In genomic region chr22:39174498-39175120, GRCh38 we compare ENCODE assay signal across 8 cellular contexts. TPM values are rescaled to one million over a fixed set of nuclear protein-coding genes. Genes with fewer than 3 reads are reported as not detected.
DNase-seq lines count a peak whose midpoint lies in the region; ATAC-seq and TF ChIP-seq lines count a peak whose summit lies in the region.

No MANE protein-coding gene starts in this region.

- H3K4me3 ChIP-seq in OCI-LY7 (ENCODE audit: low read depth, low read length, poor library complexity, severe bottlenecking) (no peak overlapping the region), foreskin fibroblast (ENCODE audit: low read depth in 1 of 2, low read length in 2 of 2) (no peak overlapping the region), neuron (ENCODE audit: low read length) (peak overlapping the region; percentile 5), thoracic aorta (peak overlapping the region; percentile 56)

- no peaks in the 10 kb centered on the region for H4K20me1 ChIP-seq in OCI-LY7 (ENCODE audit: insufficient read depth, low read length)

- H3K4me1 ChIP-seq in OCI-LY7 (ENCODE audit: insufficient read depth, low read length, poor library complexity, severe bottlenecking): peaks cover 58% of the 10 kb centered on the region
- H3K4me1 ChIP-seq in neuron (ENCODE audit: insufficient read depth, low read length): peaks cover 45% of the 10 kb centered on the region
- H3K4me1 ChIP-seq in thoracic aorta (ENCODE audit: control insufficient read depth in 1 of 2, low read depth in 2 of 2): peaks cover 31 to 38% of the 10 kb centered on the region in 2 donors

- DNase-seq in ELR (ENCODE audit: low read depth): peak; percentile 99
- DNase-seq in OCI-LY7 (ENCODE audit: low spot score): peak; percentile 78
- peak; percentile 54 for DNase-seq in activated gamma-delta T cell (lab: John Stamatoyannopoulos, UW)
- DNase-seq in foreskin fibroblast: peak; percentile 89 to 91
- DNase-seq in thoracic aorta (ENCODE audit: low spot score): peak; percentile 50
- DNase-seq in SKM-1 (lab: John Stamatoyannopoulos, UW; ENCODE audit: unreplicated experiment): no peak

- no peaks in the 10 kb centered on the region for H3K9me2 ChIP-seq in OCI-LY7 (ENCODE audit: insufficient read depth, low read length)

- peak overlapping the region; percentile 46 for H3K4me2 ChIP-seq in OCI-LY7 (ENCODE audit: low read length)

- H3K27ac ChIP-seq in OCI-LY7 (ENCODE audit: low read depth, low read length, poor library complexity, severe bottlenecking): peak overlapping the region; percentile 48
- peak overlapping the region in 1 of 2 donors; percentile 72 for H3K27ac ChIP-seq in thoracic aorta

- H2AFZ ChIP-seq in OCI-LY7 (ENCODE audit: low read length): peak overlapping the region; percentile 67
- peak overlapping the region; percentile 24 for H2AFZ ChIP-seq in neuron (ENCODE audit: low read depth, low read length)

- H3K9me3 ChIP-seq in OCI-LY7 (ENCODE audit: low read length) (no peaks in the 10 kb centered on the region), neuron (ENCODE audit: low read length) (no peaks in the 10 kb centered on the region), thoracic aorta (no peaks in the 10 kb centered on the region)

- no TSS peak for BruUV-seq in OCI-LY7 (replicated peaks; lab: Mats Ljungman, UMichigan)

- intact Hi-C loops in OCI-LY7 (cut with micrococcal nuclease; ENCODE audit: unreplicated experiment): no loop called here

- no peaks in the 10 kb centered on the region for H3K79me2 ChIP-seq in OCI-LY7 (ENCODE audit: insufficient read depth, low read depth, low read length)

- CTCF ChIA-PET in OCI-LY7 (lab: Charles Lee; ENCODE audit: unreplicated experiment): no interaction called here

- POLR2A ChIA-PET in OCI-LY7 (lab: Charles Lee): no interaction called here

- ATAC-seq in thoracic aorta (ENCODE audit: insufficient number of reproducible peaks, low FRiP score, low read depth) (peak; percentile 24), HG02885 (IDR thresholded peaks at IDR 0.05; ENCODE audit: poor library complexity, unreplicated experiment) (no peak)

- H3K36me3 ChIP-seq in OCI-LY7 (ENCODE audit: insufficient read depth, low read length): no peaks in the 10 kb centered on the region
- no peaks in the 10 kb centered on the region for H3K36me3 ChIP-seq in neuron (ENCODE audit: insufficient read depth, low read length)
- H3K36me3 ChIP-seq in thoracic aorta: no peaks in the 10 kb centered on the region

- H3K27me3 ChIP-seq in neuron (ENCODE audit: insufficient read depth, low read length): no peaks in the 10 kb centered on the region
- no peaks in the 10 kb centered on the region for H3K27me3 ChIP-seq in thoracic aorta (replicated peaks; ENCODE audit: insufficient read depth)

- TF ChIP-seq CTCF in OCI-LY7 (conservative IDR thresholded peaks at IDR 0.05; ENCODE audit: low read length): no peak
- no peak for TF ChIP-seq CTCF in foreskin fibroblast (IDR thresholded peaks at IDR 0.05; ENCODE audit: low read depth, low read length)
- TF ChIP-seq CTCF in thoracic aorta (IDR thresholded peaks at IDR 0.05): no peak

RNA-seq across cellular contexts. Expression of gene CBX7, which starts 22.1 kb away (rescaled TPM):
- total RNA-seq in OCI-LY7 (2014; rRNA removed; shearing (Covaris generic)): 7.3 and 11.9 TPM in 2 replicates
- total RNA-seq in OCI-LY7 (2022) (19.6 and 31.5 TPM in 2 replicates), thoracic aorta (100 to 1,000 TPM; 170 to 174 TPM)

Comparison
In these comparisons a context has a peak if more than half of its experiments do, and no peak if none do; other contexts are left out.
1. H3K4me3 ChIP-seq: peak in neuron (single experiment) and thoracic aorta (single experiment); none in OCI-LY7 (single experiment) and foreskin fibroblast (0 of 2).
2. RNA of gene CBX7, which starts 22.1 kb away (total RNA-seq): 170 to 174 TPM in thoracic aorta; 7.3 to 31.5 TPM in OCI-LY7; every median in the first group is over 4 times any median in the second.